1 cellular context compared by ENCODE assay signal in the genomic region with DNA sequence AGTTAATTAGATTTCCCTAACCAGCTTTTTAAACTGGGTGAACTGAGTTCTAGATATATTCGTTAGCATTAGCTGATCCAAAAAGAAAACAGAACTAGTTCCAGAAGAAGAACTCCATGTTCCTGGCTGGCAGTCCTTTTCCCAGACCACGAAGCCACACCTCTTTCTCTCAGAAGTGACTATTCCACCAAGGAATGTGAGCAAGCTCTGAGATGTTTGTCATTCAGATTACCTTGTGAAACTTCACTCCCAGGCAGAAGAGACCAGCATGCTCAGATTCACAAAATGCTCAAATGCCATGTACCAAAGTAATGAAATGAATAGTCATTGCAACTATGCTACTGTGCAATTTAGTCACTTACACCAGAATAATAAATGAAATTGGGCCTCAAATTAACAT.
TF ChIP-seq lines count a peak whose summit lies in the region.

No MANE protein-coding gene starts in this region.

TF ChIP-seq in WTC11, 78 proteins besides CTCF, POLR2A, EP300 and RAD21 (continued from another document):
- TF ChIP-seq, protein P1, sequence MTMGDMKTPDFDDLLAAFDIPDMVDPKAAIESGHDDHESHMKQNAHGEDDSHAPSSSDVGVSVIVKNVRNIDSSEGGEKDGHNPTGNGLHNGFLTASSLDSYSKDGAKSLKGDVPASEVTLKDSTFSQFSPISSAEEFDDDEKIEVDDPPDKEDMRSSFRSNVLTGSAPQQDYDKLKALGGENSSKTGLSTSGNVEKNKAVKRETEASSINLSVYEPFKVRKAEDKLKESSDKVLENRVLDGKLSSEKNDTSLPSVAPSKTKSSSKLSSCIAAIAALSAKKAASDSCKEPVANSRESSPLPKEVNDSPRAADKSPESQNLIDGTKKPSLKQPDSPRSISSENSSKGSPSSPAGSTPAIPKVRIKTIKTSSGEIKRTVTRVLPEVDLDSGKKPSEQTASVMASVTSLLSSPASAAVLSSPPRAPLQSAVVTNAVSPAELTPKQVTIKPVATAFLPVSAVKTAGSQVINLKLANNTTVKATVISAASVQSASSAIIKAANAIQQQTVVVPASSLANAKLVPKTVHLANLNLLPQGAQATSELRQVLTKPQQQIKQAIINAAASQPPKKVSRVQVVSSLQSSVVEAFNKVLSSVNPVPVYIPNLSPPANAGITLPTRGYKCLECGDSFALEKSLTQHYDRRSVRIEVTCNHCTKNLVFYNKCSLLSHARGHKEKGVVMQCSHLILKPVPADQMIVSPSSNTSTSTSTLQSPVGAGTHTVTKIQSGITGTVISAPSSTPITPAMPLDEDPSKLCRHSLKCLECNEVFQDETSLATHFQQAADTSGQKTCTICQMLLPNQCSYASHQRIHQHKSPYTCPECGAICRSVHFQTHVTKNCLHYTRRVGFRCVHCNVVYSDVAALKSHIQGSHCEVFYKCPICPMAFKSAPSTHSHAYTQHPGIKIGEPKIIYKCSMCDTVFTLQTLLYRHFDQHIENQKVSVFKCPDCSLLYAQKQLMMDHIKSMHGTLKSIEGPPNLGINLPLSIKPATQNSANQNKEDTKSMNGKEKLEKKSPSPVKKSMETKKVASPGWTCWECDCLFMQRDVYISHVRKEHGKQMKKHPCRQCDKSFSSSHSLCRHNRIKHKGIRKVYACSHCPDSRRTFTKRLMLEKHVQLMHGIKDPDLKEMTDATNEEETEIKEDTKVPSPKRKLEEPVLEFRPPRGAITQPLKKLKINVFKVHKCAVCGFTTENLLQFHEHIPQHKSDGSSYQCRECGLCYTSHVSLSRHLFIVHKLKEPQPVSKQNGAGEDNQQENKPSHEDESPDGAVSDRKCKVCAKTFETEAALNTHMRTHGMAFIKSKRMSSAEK (CRISPR knock-in tag; IDR thresholded peaks at IDR 0.05; ENCODE audit: borderline replicate concordance): no peak
- TF ChIP-seq ATF1 (CRISPR knock-in tag; IDR thresholded peaks at IDR 0.05): no peak
